Comparison of ENCODE assay signal across 9 cellular contexts in genomic region chr2:226906439-226906796, GRCh38.
DNase-seq lines count a peak whose midpoint lies in the region; ATAC-seq and TF ChIP-seq lines count a peak whose summit lies in the region.
"Had no signal": no experiment of that assay in that cellular context is flagged by ENCODE, and none has a peak within 500 bp of the region (broad histone marks: within the 10 kb centered on the region; RNA-seq: fewer than 3 reads in every experiment).

No MANE protein-coding gene starts in this region.

- H3K27me3 ChIP-seq in GM06990 (replicated peaks; ENCODE audit: control insufficient read depth, insufficient read depth, low read length) = no peaks in the 10 kb centered on the region

- no peak for DNase-seq in GM06990 (ENCODE audit: extremely low read depth, insufficient read length)
- peak; percentile 2 for DNase-seq in NCI-H69 (lab: John Stamatoyannopoulos, UW)
- DNase-seq in RWPE1 (ENCODE audit: low spot score) = no peak
- no peak for DNase-seq in NCI-H1092 (lab: John Stamatoyannopoulos, UW)
- DNase-seq in NCI-H524 (lab: John Stamatoyannopoulos, UW) = no peak
- no peak for DNase-seq in NCI-H1105 (lab: John Stamatoyannopoulos, UW)
- DNase-seq: activated CD4-positive, alpha-beta memory T cell treated with anti-CD3 and anti-CD28 coated beads, Interleukin-2, amount 10 ng/mL, durations not matched to agents 7 days and 5 days had no signal

- ATAC-seq in GM19452 (IDR thresholded peaks at IDR 0.05; ENCODE audit: unreplicated experiment) (peak; percentile 67), HG02970 (IDR thresholded peaks at IDR 0.05; ENCODE audit: low FRiP score, unreplicated experiment) (peak; percentile 55)

- no peak overlapping the region for H3K27ac ChIP-seq in RWPE1

- POLR2A ChIA-PET in RWPE1 (lab: Yijun Ruan, JAX; ENCODE audit: low non-redundant PET) = no interaction called here

- CTCF ChIA-PET in RWPE1 (lab: Yijun Ruan, JAX) = no interaction called here

- no peak for TF ChIP-seq CTCF in GM06990 (IDR thresholded peaks at IDR 0.05; ENCODE audit: insufficient read depth, low read length, poor library complexity, severe bottlenecking)
- TF ChIP-seq CTCF in RWPE1 (conservative IDR thresholded peaks at IDR 0.05; ENCODE audit: low read depth) = no peak

- H3K4me3 ChIP-seq in GM06990 (replicated peaks; ENCODE audit: low read depth, low read length) = peak overlapping the region; percentile 19; the same call in 1 of the 2 replicates

- peaks cover 3% of the 10 kb centered on the region for H3K36me3 ChIP-seq in GM06990 (ENCODE audit: control insufficient read depth, insufficient read depth, low read length)
